Comparison of ENCODE assay signal across 8 cellular contexts in genomic region chr5:157651623-157652376, GRCh38.
DNase-seq lines count a peak whose midpoint lies in the region; ATAC-seq and TF ChIP-seq lines count a peak whose summit lies in the region.

No MANE protein-coding gene starts in this region.

- no peaks in the 10 kb centered on the region for H3K79me2 ChIP-seq in DOHH2 (ENCODE audit: control insufficient read depth, low read length)

- H3K27ac Mint-ChIP-seq in dendritic cell treated with granulocyte-macrophage colony-stimulating factor and Interleukin-4, amounts not matched to agents 40 ng/mL and 50 ng/mL, for 4 days = peak overlapping the region; percentile 82
- H3K27ac Mint-ChIP-seq in memory B cell = peak overlapping the region; percentile 92

- intact Hi-C loops in dendritic cell treated with granulocyte-macrophage colony-stimulating factor and Interleukin-4, amounts not matched to agents 40 ng/mL and 50 ng/mL, for 4 days (cut with micrococcal nuclease) = no loop called here

- H3K9me3 Mint-ChIP-seq in dendritic cell treated with granulocyte-macrophage colony-stimulating factor and Interleukin-4, amounts not matched to agents 40 ng/mL and 50 ng/mL, for 4 days = peaks cover 51% of the 10 kb centered on the region
- peaks cover 10% of the 10 kb centered on the region for H3K9me3 Mint-ChIP-seq in memory B cell

- TF ChIP-seq CTCF in DOHH2 (IDR thresholded peaks at IDR 0.05; ENCODE audit: low read depth, low read length, poor library complexity, severe bottlenecking) = peak; percentile 58

- H3K4me3 Mint-ChIP-seq in dendritic cell treated with granulocyte-macrophage colony-stimulating factor and Interleukin-4, amounts not matched to agents 40 ng/mL and 50 ng/mL, for 4 days = peak overlapping the region; percentile 70
- peak overlapping the region; percentile 89 for H3K4me3 Mint-ChIP-seq in memory B cell

- H3K4me2 ChIP-seq in DOHH2 (ENCODE audit: low read length) = peak overlapping the region; percentile 54

- H3K27ac ChIP-seq in DOHH2 (ENCODE audit: low read depth, low read length) = no peak overlapping the region

- no peaks in the 10 kb centered on the region for H3K9me2 ChIP-seq in DOHH2 (replicated peaks; ENCODE audit: control insufficient read depth, low read length)

- peak overlapping the region; percentile 50 for H3K4me3 ChIP-seq in DOHH2 (ENCODE audit: low read length)

- no peaks in the 10 kb centered on the region for H3K27me3 ChIP-seq in DOHH2 (ENCODE audit: control insufficient read depth, low read length)

- H3K36me3 Mint-ChIP-seq in dendritic cell treated with granulocyte-macrophage colony-stimulating factor and Interleukin-4, amounts not matched to agents 40 ng/mL and 50 ng/mL, for 4 days (ENCODE audit: low read depth) = peaks cover 22% of the 10 kb centered on the region
- H3K36me3 Mint-ChIP-seq in memory B cell = peaks cover 15% of the 10 kb centered on the region

- no peaks in the 10 kb centered on the region for H3K36me3 ChIP-seq in DOHH2 (ENCODE audit: control insufficient read depth, low read length)

- no peaks in the 10 kb centered on the region for H4K20me1 ChIP-seq in DOHH2 (ENCODE audit: control insufficient read depth, insufficient read depth, low read depth, low read length)

- H3K4me1 Mint-ChIP-seq in dendritic cell treated with granulocyte-macrophage colony-stimulating factor and Interleukin-4, amounts not matched to agents 40 ng/mL and 50 ng/mL, for 4 days (ENCODE audit: low read depth) = peaks cover 17% of the 10 kb centered on the region
- peaks cover 19% of the 10 kb centered on the region for H3K4me1 Mint-ChIP-seq in memory B cell

- H3K9me3 ChIP-seq in DOHH2 (ENCODE audit: control insufficient read depth, insufficient read depth, low read length) = peaks cover 21% of the 10 kb centered on the region

- ATAC-seq in HG02938 (IDR thresholded peaks at IDR 0.05; ENCODE audit: unreplicated experiment) (peak; percentile 75), memory B cell (ENCODE audit: low read depth) (peak; percentile 96), GM18870 (IDR thresholded peaks at IDR 0.05; ENCODE audit: unreplicated experiment) (no peak)

- peak; percentile 74 for DNase-seq in activated CD4-positive, alpha-beta T cell treated with anti-CD3 and anti-CD28 coated beads for 1 hour
- DNase-seq in memory B cell (ENCODE audit: low spot score in 2 of 2) = peak; percentile 77 to 85
- DNase-seq in stimulated activated CD8-positive, alpha-beta memory T cell treated with anti-CD3 and anti-CD28 coated beads, Interleukin-4, amount 100 ng/mL, for 24 hours (ENCODE audit: low read depth) = peak; percentile 66
- DNase-seq in NCI-H748 treated with DMSO at 0.1 percent for 48 hours (lab: John Stamatoyannopoulos, UW) = no peak

- no peaks in the 10 kb centered on the region for H3F3A ChIP-seq in DOHH2 (ENCODE audit: control insufficient read depth, insufficient read depth)

- peaks cover 29% of the 10 kb centered on the region for H3K4me1 ChIP-seq in DOHH2 (ENCODE audit: control insufficient read depth, low read length)

- peaks cover 27% of the 10 kb centered on the region for H3K27me3 Mint-ChIP-seq in dendritic cell treated with granulocyte-macrophage colony-stimulating factor and Interleukin-4, amounts not matched to agents 40 ng/mL and 50 ng/mL, for 4 days
- no peaks in the 10 kb centered on the region for H3K27me3 Mint-ChIP-seq in memory B cell
